Comparison of ENCODE assay signal across 20 cellular contexts in the genomic region with DNA sequence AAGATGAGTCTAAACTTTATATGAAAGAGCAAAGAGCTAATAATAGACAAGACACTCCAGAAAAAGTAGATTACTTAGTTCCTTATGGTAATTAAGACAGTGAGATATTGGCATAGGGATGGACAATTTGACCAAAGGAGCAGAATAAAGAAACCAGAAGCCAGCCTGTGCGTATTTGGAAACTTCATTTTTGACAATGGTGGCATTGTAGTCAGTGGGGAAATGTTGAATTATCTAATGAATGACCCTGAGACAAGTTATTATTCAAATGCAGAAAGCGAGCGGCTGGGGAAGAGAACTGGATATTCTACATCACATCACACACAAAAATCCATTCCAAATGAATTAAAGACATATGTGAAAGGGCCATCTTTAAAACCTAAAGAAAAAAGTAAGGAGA.
DNase-seq lines count a peak whose midpoint lies in the region; ATAC-seq and TF ChIP-seq lines count a peak whose summit lies in the region.
"Had no signal": no experiment of that assay in that cellular context is flagged by ENCODE, and none has a peak within 500 bp of the region (broad histone marks: within the 10 kb centered on the region; RNA-seq: fewer than 3 reads in every experiment).

No MANE protein-coding gene starts in this region.

- DNase-seq in HAP-1 (ENCODE audit: low spot score in 2 of 2) (peak; percentile 26 to 51), RPMI7951 (ENCODE audit: low read depth) (peak; percentile 30), globus pallidus (ENCODE audit: low spot score) (peak; percentile 84), substantia nigra (lab: John Stamatoyannopoulos, UW) (peak in 1 of 49 donors; percentile 8), psoas muscle (no peak)
- no peak for DNase-seq in stimulated activated CD4-positive, alpha-beta T cell treated with anti-CD3 and anti-CD28 coated beads, Interleukin-1b, Interleukin-23, amount 100 ng/mL, for 48 hours
- DNase-seq: BE2C; EL; GF-D8; Karpas-422; NCI-H1092; NCI-H1436; NCI-H187 treated with DMSO at 0.1 percent for 48 hours; NCI-H2227 treated with DMSO at 0.1 percent for 48 hours; NCI-H510A; NCI-H774; NK-92 treated with Interleukin-12 subunit alpha and Interleukin-12 subunit beta, amount 100 ng/mL, for 24 hours; SIG-M5 had no signal

- H3K36me3 ChIP-seq in HAP-1 (replicated peaks) = no peaks in the 10 kb centered on the region
- no peaks in the 10 kb centered on the region for H3K36me3 ChIP-seq in psoas muscle (ENCODE audit: insufficient read depth in 1 of 2, low read depth in 1 of 2)
- H3K36me3 ChIP-seq: BE2C had no signal

- peak overlapping the region; percentile 26 for H3K27ac ChIP-seq in substantia nigra (ENCODE audit: low read depth, low read length, poor library complexity, severe bottlenecking)
- H3K27ac ChIP-seq in psoas muscle = no peak overlapping the region
- H3K27ac ChIP-seq: A549 had no signal

- no peaks in the 10 kb centered on the region for H3K9me3 ChIP-seq in HAP-1
- H3K9me3 ChIP-seq in psoas muscle = no peaks in the 10 kb centered on the region
- H3K9me3 ChIP-seq: A549, BE2C had no signal

- WGBS in psoas muscle, 3 donors = 77 to 89% (median 77%) methylated on average over 3 of the region's 3 CpGs

- intact Hi-C loops in psoas muscle (cut with DNase I) = loop anchor here in 1 of 2 donors (10.0 kb wide), 2 partner anchors 154 to 184 kb away; partner anchors contain the start of gene DNMT3A

- in situ Hi-C loops in HAP-1 (cut with MboI; ENCODE audit: low sequenced_read_pairs) = no loop called here

- H3K4me3 ChIP-seq in HAP-1 (no peak overlapping the region), psoas muscle (no peak overlapping the region)
- H3K4me3 ChIP-seq: A549 had no signal

- ATAC-seq in psoas muscle (no peak), GM19324 (IDR thresholded peaks at IDR 0.05; ENCODE audit: low FRiP score, unreplicated experiment) (no peak)
- ATAC-seq: A549 had no signal

- no peak for TF ChIP-seq CTCF in psoas muscle (IDR thresholded peaks at IDR 0.05)

- H3K4me1 ChIP-seq in HAP-1 = peaks cover 30% of the 10 kb centered on the region
- H3K4me1 ChIP-seq in psoas muscle = no peaks in the 10 kb centered on the region
- H3K4me1 ChIP-seq: A549, BE2C had no signal

- no peaks in the 10 kb centered on the region for H3K27me3 ChIP-seq in HAP-1 (ENCODE audit: low read depth)
- H3K27me3 ChIP-seq in psoas muscle (ENCODE audit: insufficient read depth in 3 of 3, low read length in 2 of 3) = no peaks in the 10 kb centered on the region
- H3K27me3 ChIP-seq: BE2C had no signal

Comparison
In these comparisons a context has a peak if more than half of its experiments do, and no peak if none do; other contexts are left out.
1. DNase-seq: peak in HAP-1 (2 of 2), RPMI7951 (single experiment) and globus pallidus (single experiment); none in psoas muscle (0 of 2) and stimulated activated CD4-positive, alpha-beta T cell treated with anti-CD3 and anti-CD28 coated beads, Interleukin-1b, Interleukin-23, amount 100 ng/mL, for 48 hours (single experiment).